In genomic region chr5:175731756-175732465, GRCh38 we compare ENCODE assay signal across 20 cellular contexts.
A peak's percentile ranks its signal among the peaks of the same experiment; 100 is the strongest.
DNase-seq lines count a peak whose midpoint lies in the region; ATAC-seq, FAIRE-seq and TF ChIP-seq lines count a peak whose summit lies in the region.
"Had no signal": no experiment of that assay in that cellular context is flagged by ENCODE, and none has a peak within 500 bp of the region (broad histone marks: within the 10 kb centered on the region; RNA-seq: fewer than 3 reads in every experiment).

No MANE protein-coding gene starts in this region.

- H3K27me3 Mint-ChIP-seq in activated CD8-positive, alpha-beta T cell treated with anti-CD3 and anti-CD28 coated beads, Interleukin-2, amount 10 ng/mL, durations not matched to agents 7 days and 5 days (ENCODE audit: low read depth): peaks cover 11% of the 10 kb centered on the region

- H3K27ac ChIP-seq in A549 (peak overlapping the region; percentile 77 to 78), sigmoid colon (no peak overlapping the region), psoas muscle (no peak overlapping the region)
- H3K27ac ChIP-seq: BLaER1 treated with 17β-estradiol and CSF1 and Interleukin-3, amounts not matched to agents 10 nM and 100 nM; GM23248 had no signal

- intact Hi-C loops in sigmoid colon (cut with DNase I) (no loop called here), psoas muscle (cut with DNase I) (no loop called here)

- H3K4me2 ChIP-seq in A549: peak overlapping the region; percentile 1; the same call in 1 of the 3 replicates
- H3K4me2 ChIP-seq: BLaER1 treated with 17β-estradiol and CSF1 and Interleukin-3, amounts not matched to agents 10 nM and 100 nM had no signal

- no peak for DNase-seq in A549 (ENCODE audit: low read depth in 1 of 2, low spot score in 1 of 2)
- DNase-seq in G401 (ENCODE audit: low spot score): peak; percentile 81
- peak; percentile 69 for DNase-seq in cerebellum (ENCODE audit: low spot score)
- peak; percentile 19 for DNase-seq in sigmoid colon
- DNase-seq in activated CD8-positive, alpha-beta T cell treated with anti-CD3 and anti-CD28 coated beads, Interleukin-2, amount 10 ng/mL, durations not matched to agents 7 days and 5 days: no peak
- DNase-seq in psoas muscle: no peak
- DNase-seq: BE2C; Calu3; CD4-positive, alpha-beta T cell; COR-L47; DMS53; DMS79 treated with DMSO at 0.1 percent for 48 hours; GM23248; H7; HCEC 1CT had no signal

- peaks cover 8% of the 10 kb centered on the region; the same call in 1 of the 3 replicates for H3K9me3 ChIP-seq in A549
- H3K9me3 ChIP-seq in sigmoid colon: no peaks in the 10 kb centered on the region
- H3K9me3 ChIP-seq in psoas muscle: no peaks in the 10 kb centered on the region
- H3K9me3 ChIP-seq: BE2C had no signal

- ATAC-seq in A549 (no peak), psoas muscle (no peak)
- no peak for ATAC-seq in activated CD8-positive, alpha-beta T cell treated with anti-CD3 and anti-CD28 coated beads, Interleukin-2, amount 10 ng/mL, durations not matched to agents 7 days and 5 days

- CTCF ChIA-PET in A549 (lab: Yijun Ruan, JAX): interaction anchor here (0.6 to 11.5 kb wide), 12 partner anchors 9 to 846 kb away, joined by 3 to 232 read pairs (median 14); partner anchors contain the start of genes CPLX2 and KIAA1191
- CTCF ChIA-PET in activated CD8-positive, alpha-beta T cell treated with anti-CD3 and anti-CD28 coated beads, Interleukin-2, amount 10 ng/mL, durations not matched to agents 7 days and 5 days (lab: Charles Lee): no interaction called here

- no peak for TF ChIP-seq RAD21 in A549 (conservative IDR thresholded peaks at IDR 0.05 in 1 of 2, IDR thresholded peaks at IDR 0.05 in 1 of 2)

- no peaks in the 10 kb centered on the region for H3K36me3 ChIP-seq in sigmoid colon
- no peaks in the 10 kb centered on the region for H3K36me3 ChIP-seq in psoas muscle (ENCODE audit: insufficient read depth in 1 of 2, low read depth in 1 of 2)
- H3K36me3 ChIP-seq: BE2C; BLaER1 treated with 17β-estradiol and CSF1 and Interleukin-3, amounts not matched to agents 10 nM and 100 nM had no signal

- peaks cover 24% of the 10 kb centered on the region for H3K4me1 ChIP-seq in A549
- peaks cover 0 to 9% (median 2%) of the 10 kb centered on the region in 4 donors for H3K4me1 ChIP-seq in sigmoid colon
- H3K4me1 ChIP-seq in psoas muscle: no peaks in the 10 kb centered on the region
- H3K4me1 ChIP-seq: BE2C had no signal

- in situ Hi-C loops in G401 (cut with HindIII; ENCODE audit: low sequenced_read_pairs): loop anchor here (25.0 kb wide), 1 partner anchor 130 kb away; the partner anchor contains the start of gene CPLX2

- no peak for FAIRE-seq in A549 (lab: Jason Lieb, UNC)
- FAIRE-seq: G401.6, GM12892, H1 had no signal

- POLR2A ChIA-PET in A549 (lab: Yijun Ruan, JAX): no interaction called here
- POLR2A ChIA-PET in activated CD8-positive, alpha-beta T cell treated with anti-CD3 and anti-CD28 coated beads, Interleukin-2, amount 10 ng/mL, durations not matched to agents 7 days and 5 days (lab: Charles Lee): no interaction called here

- WGBS in A549 (ENCODE audit: missing lambda C conversion rate): 81% methylated on average over 4 of the region's 4 CpGs
- 64 to 69% methylated on average over 4 of the region's 4 CpGs for WGBS in sigmoid colon, 2 donors
- 59 to 75% (median 74%) methylated on average over 4 of the region's 4 CpGs for WGBS in psoas muscle, 3 donors

- no peak for TF ChIP-seq EP300 in A549 (IDR thresholded peaks at IDR 0.05)
- no peak for TF ChIP-seq EP300 in sigmoid colon (IDR thresholded peaks at IDR 0.05)

- H3K27ac Mint-ChIP-seq in activated CD8-positive, alpha-beta T cell treated with anti-CD3 and anti-CD28 coated beads, Interleukin-2, amount 10 ng/mL, durations not matched to agents 7 days and 5 days: no peak overlapping the region
- H3K27ac Mint-ChIP-seq: CD4-positive, alpha-beta T cell had no signal

- no peak overlapping the region for H3K4me3 Mint-ChIP-seq in activated CD8-positive, alpha-beta T cell treated with anti-CD3 and anti-CD28 coated beads, Interleukin-2, amount 10 ng/mL, durations not matched to agents 7 days and 5 days
- H3K4me3 Mint-ChIP-seq: CD14-positive monocyte; CD4-positive, alpha-beta T cell had no signal

- peaks cover 2 to 52% (median 16%) of the 10 kb centered on the region in 3 donors for H3K27me3 ChIP-seq in sigmoid colon
- peaks cover 0 to 27% (median 14%) of the 10 kb centered on the region in 3 donors for H3K27me3 ChIP-seq in psoas muscle (ENCODE audit: insufficient read depth in 3 of 3, low read length in 2 of 3)
- H3K27me3 ChIP-seq: BE2C had no signal

- TF ChIP-seq CTCF in A549 (IDR thresholded peaks at IDR 0.05) (no peak), sigmoid colon (IDR thresholded peaks at IDR 0.05) (no peak), psoas muscle (IDR thresholded peaks at IDR 0.05) (no peak)

- no peaks in the 10 kb centered on the region for H3K9me3 Mint-ChIP-seq in activated CD8-positive, alpha-beta T cell treated with anti-CD3 and anti-CD28 coated beads, Interleukin-2, amount 10 ng/mL, durations not matched to agents 7 days and 5 days (ENCODE audit: insufficient read depth)
- H3K9me3 Mint-ChIP-seq: CD4-positive, alpha-beta T cell had no signal

- TF ChIP-seq POLR2A in A549 (IDR thresholded peaks at IDR 0.05; ENCODE audit: low read length): no peak
- no peak for TF ChIP-seq POLR2A in sigmoid colon (IDR thresholded peaks at IDR 0.05)

- H3K4me1 Mint-ChIP-seq in activated CD8-positive, alpha-beta T cell treated with anti-CD3 and anti-CD28 coated beads, Interleukin-2, amount 10 ng/mL, durations not matched to agents 7 days and 5 days (ENCODE audit: low read depth): peaks cover 6% of the 10 kb centered on the region

- H3K36me3 Mint-ChIP-seq in activated CD8-positive, alpha-beta T cell treated with anti-CD3 and anti-CD28 coated beads, Interleukin-2, amount 10 ng/mL, durations not matched to agents 7 days and 5 days (ENCODE audit: low read depth): no peaks in the 10 kb centered on the region
- H3K36me3 Mint-ChIP-seq: CD14-positive monocyte had no signal

- H3K4me3 ChIP-seq in A549: no peak overlapping the region
- H3K4me3 ChIP-seq in sigmoid colon: no peak overlapping the region
- H3K4me3 ChIP-seq in psoas muscle: no peak overlapping the region
- H3K4me3 ChIP-seq: BLaER1 treated with 17β-estradiol and CSF1 and Interleukin-3, amounts not matched to agents 10 nM and 100 nM; GM23248 had no signal

TF ChIP-seq in A549, 52 proteins besides CTCF, POLR2A, EP300 and RAD21 (continues in another document):
- TF ChIP-seq JUN (IDR thresholded peaks at IDR 0.05) (no peak), ATOH8 (CRISPR knock-in tag; IDR thresholded peaks at IDR 0.05; ENCODE audit: low read depth) (no peak), HES2 (IDR thresholded peaks at IDR 0.05) (no peak), KDM1A (IDR thresholded peaks at IDR 0.05; ENCODE audit: low read depth) (no peak), FOSB (CRISPR knock-in tag; IDR thresholded peaks at IDR 0.05) (no peak), RARB (CRISPR knock-in tag; IDR thresholded peaks at IDR 0.05) (no peak), MYC (IDR thresholded peaks at IDR 0.05; ENCODE audit: borderline replicate concordance, low read length) (no peak), ZC3H11A (IDR thresholded peaks at IDR 0.05) (no peak), CHD4 (IDR thresholded peaks at IDR 0.05; ENCODE audit: borderline replicate concordance) (no peak), CBX2 (IDR thresholded peaks at IDR 0.05; ENCODE audit: borderline replicate concordance, low read depth) (no peak), FOSL2 (IDR thresholded peaks at IDR 0.05) (no peak), FOSL2 (CRISPR knock-in tag; IDR thresholded peaks at IDR 0.05) (no peak), POLR2AphosphoS2 (conservative IDR thresholded peaks at IDR 0.05; ENCODE audit: low read length) (no peak)
- TF ChIP-seq, protein P1, sequence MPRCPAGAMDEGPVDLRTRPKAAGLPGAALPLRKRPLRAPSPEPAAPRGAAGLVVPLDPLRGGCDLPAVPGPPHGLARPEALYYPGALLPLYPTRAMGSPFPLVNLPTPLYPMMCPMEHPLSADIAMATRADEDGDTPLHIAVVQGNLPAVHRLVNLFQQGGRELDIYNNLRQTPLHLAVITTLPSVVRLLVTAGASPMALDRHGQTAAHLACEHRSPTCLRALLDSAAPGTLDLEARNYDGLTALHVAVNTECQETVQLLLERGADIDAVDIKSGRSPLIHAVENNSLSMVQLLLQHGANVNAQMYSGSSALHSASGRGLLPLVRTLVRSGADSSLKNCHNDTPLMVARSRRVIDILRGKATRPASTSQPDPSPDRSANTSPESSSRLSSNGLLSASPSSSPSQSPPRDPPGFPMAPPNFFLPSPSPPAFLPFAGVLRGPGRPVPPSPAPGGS (IDR thresholded peaks at IDR 0.05): no peak
- TF ChIP-seq, protein P2, sequence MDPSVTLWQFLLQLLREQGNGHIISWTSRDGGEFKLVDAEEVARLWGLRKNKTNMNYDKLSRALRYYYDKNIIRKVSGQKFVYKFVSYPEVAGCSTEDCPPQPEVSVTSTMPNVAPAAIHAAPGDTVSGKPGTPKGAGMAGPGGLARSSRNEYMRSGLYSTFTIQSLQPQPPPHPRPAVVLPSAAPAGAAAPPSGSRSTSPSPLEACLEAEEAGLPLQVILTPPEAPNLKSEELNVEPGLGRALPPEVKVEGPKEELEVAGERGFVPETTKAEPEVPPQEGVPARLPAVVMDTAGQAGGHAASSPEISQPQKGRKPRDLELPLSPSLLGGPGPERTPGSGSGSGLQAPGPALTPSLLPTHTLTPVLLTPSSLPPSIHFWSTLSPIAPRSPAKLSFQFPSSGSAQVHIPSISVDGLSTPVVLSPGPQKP (IDR thresholded peaks at IDR 0.05; ENCODE audit: low read depth, low read length): no peak

Comparison
In these comparisons a context has a peak if more than half of its experiments do, and no peak if none do; other contexts are left out.
1. DNase-seq: peak in G401 (single experiment), cerebellum (single experiment) and sigmoid colon (single experiment); none in A549 (0 of 2), activated CD8-positive, alpha-beta T cell treated with anti-CD3 and anti-CD28 coated beads, Interleukin-2, amount 10 ng/mL, durations not matched to agents 7 days and 5 days (single experiment) and psoas muscle (0 of 2).
2. H3K27ac ChIP-seq: peak in A549 (2 of 2); none in sigmoid colon (0 of 4) and psoas muscle (single experiment).